ENCODE assay signal across 1 cellular context in genomic region chr11:44621140-44621681, GRCh38.
A peak's percentile ranks its signal among the peaks of the same experiment; 100 is the strongest.
TF ChIP-seq lines count a peak whose summit lies in the region.

No MANE protein-coding gene starts in this region.

TF ChIP-seq in liver, 16 proteins besides CTCF, POLR2A, EP300 and RAD21 (continued from another document):
- TF ChIP-seq, protein P1, sequence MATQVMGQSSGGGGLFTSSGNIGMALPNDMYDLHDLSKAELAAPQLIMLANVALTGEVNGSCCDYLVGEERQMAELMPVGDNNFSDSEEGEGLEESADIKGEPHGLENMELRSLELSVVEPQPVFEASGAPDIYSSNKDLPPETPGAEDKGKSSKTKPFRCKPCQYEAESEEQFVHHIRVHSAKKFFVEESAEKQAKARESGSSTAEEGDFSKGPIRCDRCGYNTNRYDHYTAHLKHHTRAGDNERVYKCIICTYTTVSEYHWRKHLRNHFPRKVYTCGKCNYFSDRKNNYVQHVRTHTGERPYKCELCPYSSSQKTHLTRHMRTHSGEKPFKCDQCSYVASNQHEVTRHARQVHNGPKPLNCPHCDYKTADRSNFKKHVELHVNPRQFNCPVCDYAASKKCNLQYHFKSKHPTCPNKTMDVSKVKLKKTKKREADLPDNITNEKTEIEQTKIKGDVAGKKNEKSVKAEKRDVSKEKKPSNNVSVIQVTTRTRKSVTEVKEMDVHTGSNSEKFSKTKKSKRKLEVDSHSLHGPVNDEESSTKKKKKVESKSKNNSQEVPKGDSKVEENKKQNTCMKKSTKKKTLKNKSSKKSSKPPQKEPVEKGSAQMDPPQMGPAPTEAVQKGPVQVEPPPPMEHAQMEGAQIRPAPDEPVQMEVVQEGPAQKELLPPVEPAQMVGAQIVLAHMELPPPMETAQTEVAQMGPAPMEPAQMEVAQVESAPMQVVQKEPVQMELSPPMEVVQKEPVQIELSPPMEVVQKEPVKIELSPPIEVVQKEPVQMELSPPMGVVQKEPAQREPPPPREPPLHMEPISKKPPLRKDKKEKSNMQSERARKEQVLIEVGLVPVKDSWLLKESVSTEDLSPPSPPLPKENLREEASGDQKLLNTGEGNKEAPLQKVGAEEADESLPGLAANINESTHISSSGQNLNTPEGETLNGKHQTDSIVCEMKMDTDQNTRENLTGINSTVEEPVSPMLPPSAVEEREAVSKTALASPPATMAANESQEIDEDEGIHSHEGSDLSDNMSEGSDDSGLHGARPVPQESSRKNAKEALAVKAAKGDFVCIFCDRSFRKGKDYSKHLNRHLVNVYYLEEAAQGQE (IDR thresholded peaks at IDR 0.05): no peak
- TF ChIP-seq RXRA (IDR thresholded peaks at IDR 0.05): peak in 1 of 2 donors; percentile 34
- TF ChIP-seq, protein P2, sequence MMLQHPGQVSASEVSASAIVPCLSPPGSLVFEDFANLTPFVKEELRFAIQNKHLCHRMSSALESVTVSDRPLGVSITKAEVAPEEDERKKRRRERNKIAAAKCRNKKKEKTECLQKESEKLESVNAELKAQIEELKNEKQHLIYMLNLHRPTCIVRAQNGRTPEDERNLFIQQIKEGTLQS (IDR thresholded peaks at IDR 0.05): no peak
- TF ChIP-seq FOXA1 (IDR thresholded peaks at IDR 0.05): no peak
- no peak for TF ChIP-seq GABPA (IDR thresholded peaks at IDR 0.05 in 1 of 2, conservative IDR thresholded peaks at IDR 0.05 in 1 of 2)
- TF ChIP-seq, protein P3, sequence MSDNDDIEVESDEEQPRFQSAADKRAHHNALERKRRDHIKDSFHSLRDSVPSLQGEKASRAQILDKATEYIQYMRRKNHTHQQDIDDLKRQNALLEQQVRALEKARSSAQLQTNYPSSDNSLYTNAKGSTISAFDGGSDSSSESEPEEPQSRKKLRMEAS (IDR thresholded peaks at IDR 0.05): no peak
- TF ChIP-seq HNF4G (IDR thresholded peaks at IDR 0.05): peak; percentile 69
- TF ChIP-seq EGR1 (IDR thresholded peaks at IDR 0.05; ENCODE audit: low read depth in 2 of 2): no peak
- peak; percentile 80 to 87 for TF ChIP-seq HNF4A (conservative IDR thresholded peaks at IDR 0.05)
- TF ChIP-seq JUND (IDR thresholded peaks at IDR 0.05): no peak
- peak; percentile 33 for TF ChIP-seq SP1 (IDR thresholded peaks at IDR 0.05)
